Comparison of ENCODE assay signal across 13 cellular contexts in the genomic region with DNA sequence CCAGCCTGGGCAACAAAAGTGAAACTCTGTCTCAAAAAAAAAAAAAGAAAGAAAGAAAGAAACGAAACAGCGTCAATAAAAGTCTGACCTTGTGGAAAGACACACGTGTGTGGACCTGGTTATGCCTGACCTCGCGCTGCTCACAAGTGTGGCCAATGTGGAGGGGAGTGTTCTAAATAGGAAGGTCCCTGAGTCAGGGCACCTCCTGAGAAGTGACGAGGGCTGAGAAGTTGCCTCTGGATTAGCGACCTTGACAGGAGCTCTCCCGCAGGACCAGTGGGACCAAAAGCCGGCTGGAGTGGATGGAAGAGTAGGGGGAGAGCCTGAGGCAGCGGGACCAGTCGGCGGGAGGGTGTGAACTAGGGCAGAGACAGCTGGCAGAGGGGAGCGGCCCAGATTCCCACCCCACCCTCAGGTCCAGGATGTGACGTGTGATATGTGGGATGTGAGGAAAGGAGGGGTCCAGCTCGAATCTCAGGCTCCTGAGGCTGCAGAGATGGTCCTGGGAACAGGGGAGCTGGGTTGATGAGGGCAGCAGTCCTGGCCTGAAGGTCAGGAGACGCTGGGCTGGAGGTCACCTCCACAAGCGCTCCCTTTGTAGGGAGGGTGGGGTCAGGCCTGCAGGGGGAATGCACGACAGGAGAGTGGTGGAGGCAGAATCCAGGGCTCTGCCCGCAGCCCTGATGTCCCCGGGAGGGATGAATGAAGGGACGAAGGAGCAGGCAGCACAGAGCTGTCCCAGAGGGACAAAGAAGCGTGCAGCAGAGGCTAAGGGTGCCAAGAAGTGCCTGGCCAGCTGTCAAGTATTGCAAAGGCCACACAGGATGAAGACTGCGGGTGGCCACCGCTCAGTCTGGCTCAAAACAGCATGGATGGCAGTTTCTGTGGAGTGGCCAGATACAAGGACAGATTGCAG. TPM values are rescaled to one million over a fixed set of nuclear protein-coding genes. Genes with fewer than 3 reads are reported as not detected.
A peak's percentile ranks its signal among the peaks of the same experiment; 100 is the strongest.
DNase-seq lines count a peak whose midpoint lies in the region; ATAC-seq, FAIRE-seq and TF ChIP-seq lines count a peak whose summit lies in the region.
"Had no signal": no experiment of that assay in that cellular context is flagged by ENCODE, and none has a peak within 500 bp of the region (broad histone marks: within the 10 kb centered on the region; RNA-seq: fewer than 3 reads in every experiment).

No MANE protein-coding gene starts in this region.

- FAIRE-seq in HTR-8/SVneo (lab: Jason Lieb, UNC), result no peak
- FAIRE-seq: H54 had no signal

- TF ChIP-seq POLR2A in heart left ventricle (IDR thresholded peaks at IDR 0.05), result no peak

- peak overlapping the region in 9 of 12 donors; percentile 17 to 53 (median 31) for H3K4me3 ChIP-seq in heart left ventricle

- H3K27me3 ChIP-seq in heart left ventricle, result peaks cover 0 to 15% (median 0%) of the 10 kb centered on the region in 9 donors

- CTCF ChIA-PET in WTC11 (lab: Charles Lee), result interaction anchor here (1.3 kb wide), 1 partner anchor 96 kb away, joined by 4 read pairs; no protein-coding TSS in a partner anchor

- DNase-seq in DMS 273 (lab: John Stamatoyannopoulos, UW; ENCODE audit: unreplicated experiment) (peak; percentile 63), DMS 273 treated with DMSO at 0.1 percent for 48 hours (lab: John Stamatoyannopoulos, UW) (no peak), WTC11 (ENCODE audit: low spot score) (no peak), heart left ventricle (peak in 3 of 5 donors; percentile 39 to 59 (median 55)), retina (peak; percentile 67), HTR-8/SVneo (ENCODE audit: insufficient read length, low spot score) (no peak)
- DNase-seq: GF-D8; NCI-H1436 treated with DMSO at 0.1 percent for 48 hours; stimulated activated CD4-positive, alpha-beta T cell treated with anti-CD3 and anti-CD28 coated beads, Interleukin-1b, Interleukin-23, amount 100 ng/mL, for 48 hours had no signal

- H3K9me3 ChIP-seq in heart left ventricle, result no peaks in the 10 kb centered on the region

- intact Hi-C loops in heart left ventricle (cut with DNase I), result no loop called here

- peak overlapping the region in 1 of 12 donors; percentile 30 for H3K27ac ChIP-seq in heart left ventricle
- H3K27ac ChIP-seq: 22Rv1 had no signal

- H3K4me1 ChIP-seq in heart left ventricle, result peaks cover 0 to 18% (median 7%) of the 10 kb centered on the region in 12 donors

- TF ChIP-seq CTCF in WTC11 (IDR thresholded peaks at IDR 0.05), result no peak
- TF ChIP-seq CTCF in heart left ventricle (IDR thresholded peaks at IDR 0.05), result no peak

- H3K27me3 Mint-ChIP-seq in WTC11 (ENCODE audit: low read depth), result peaks cover 16% of the 10 kb centered on the region

- ATAC-seq in WTC11 (no peak), heart left ventricle (peak in 3 of 4 donors; percentile 54 to 86 (median 80)), GM21423 (IDR thresholded peaks at IDR 0.05; ENCODE audit: unreplicated experiment) (no peak), HG03432 (IDR thresholded peaks at IDR 0.05; ENCODE audit: unreplicated experiment) (no peak)

- peaks cover 0 to 25% (median 0%) of the 10 kb centered on the region in 9 donors for H3K36me3 ChIP-seq in heart left ventricle

- H3K4me1 Mint-ChIP-seq in WTC11, result peaks cover 3% of the 10 kb centered on the region

- POLR2A ChIA-PET in WTC11 (lab: Charles Lee), result no interaction called here

- peaks cover 3% of the 10 kb centered on the region for H3K36me3 Mint-ChIP-seq in WTC11

- no peak overlapping the region for H3K4me3 Mint-ChIP-seq in WTC11

- no peaks in the 10 kb centered on the region for H3K9me3 Mint-ChIP-seq in WTC11

- H3K27ac Mint-ChIP-seq in WTC11, result peak overlapping the region; percentile 14; the same call in 1 of the 2 replicates

- WGBS in heart left ventricle, 4 donors, result 49 to 65% (median 55%) methylated on average over 24 of the region's 24 CpGs

TF ChIP-seq in WTC11, 78 proteins besides CTCF, POLR2A, EP300 and RAD21:
- no peak for TF ChIP-seq FOXK1 (CRISPR knock-in tag; IDR thresholded peaks at IDR 0.05)

RNA-seq across cellular contexts. Expression of a gene that starts 24.8 kb away (rescaled TPM):
- total RNA-seq in WTC11 (2021), result 0.21 to 0.28 TPM (median 0.27 TPM) in 3 replicates
- total RNA-seq in heart left ventricle, result 1 to 10 TPM in 2 of 9 donors, under 1 TPM in 6, not detected in 1; 0.31 to 2.6 (median 0.59) TPM
- 1 to 10 TPM in 1 of 2 donors, under 1 TPM in 1; 0.08 to 1.6 TPM for polyA plus RNA-seq in heart left ventricle

Comparison
In these comparisons a context has a peak if more than half of its experiments do, and no peak if none do; other contexts are left out.
1. DNase-seq: peak in DMS 273 (single experiment), heart left ventricle (3 of 5) and retina (single experiment); none in DMS 273 treated with DMSO at 0.1 percent for 48 hours (single experiment), WTC11 (single experiment) and HTR-8/SVneo (single experiment).
2. ATAC-seq: peak in heart left ventricle (3 of 4); none in WTC11 (single experiment), GM21423 (single experiment) and HG03432 (single experiment).